Comparison of ENCODE assay signal across 8 cellular contexts in genomic region chr1:219188331-219188803, GRCh38. TPM values are rescaled to one million over a fixed set of nuclear protein-coding genes. Genes with fewer than 3 reads are reported as not detected.
DNase-seq lines count a peak whose midpoint lies in the region; ATAC-seq and TF ChIP-seq lines count a peak whose summit lies in the region.

No MANE protein-coding gene starts in this region.

- intact Hi-C loops in heart left ventricle (cut with DNase I), result no loop called here
- intact Hi-C loops in cardiac septum (cut with DNase I), result no loop called here
- intact Hi-C loops in body of pancreas (cut with DNase I), result no loop called here
- intact Hi-C loops in aorta (cut with DNase I), result loop anchor here (5.0 to 10.0 kb wide), 2 partner anchors 841 to 844 kb away; partner anchors contain the start of gene TGFB2 (in 2 of the 2)

- H3K27ac ChIP-seq in heart left ventricle (peak overlapping the region in 10 of 12 donors; percentile 14 to 76 (median 62)), body of pancreas (peak overlapping the region; percentile 57 to 91 (median 87)), aorta (ENCODE audit: low read depth in 1 of 2, low read length in 2 of 2) (peak overlapping the region; percentile 90 to 95), caudate nucleus (ENCODE audit: low read depth, low read length) (no peak overlapping the region)

- no peak for TF ChIP-seq POLR2A in heart left ventricle (IDR thresholded peaks at IDR 0.05)
- TF ChIP-seq POLR2A in body of pancreas (IDR thresholded peaks at IDR 0.05), result no peak

- H3K9me3 ChIP-seq in heart left ventricle, result peaks cover 0 to 32% (median 0%) of the 10 kb centered on the region in 12 donors
- no peaks in the 10 kb centered on the region for H3K9me3 ChIP-seq in body of pancreas
- no peaks in the 10 kb centered on the region for H3K9me3 ChIP-seq in aorta (ENCODE audit: control insufficient read depth, low read length)

- TF ChIP-seq CTCF in heart left ventricle (IDR thresholded peaks at IDR 0.05) (no peak), body of pancreas (IDR thresholded peaks at IDR 0.05) (no peak)

- H3K36me3 ChIP-seq in heart left ventricle, result peaks cover 0 to 11% (median 4%) of the 10 kb centered on the region in 9 donors
- no peaks in the 10 kb centered on the region for H3K36me3 ChIP-seq in body of pancreas (replicated peaks in 1 of 2; ENCODE audit: insufficient read depth in 1 of 2, low read depth in 2 of 2)
- no peaks in the 10 kb centered on the region for H3K36me3 ChIP-seq in aorta (ENCODE audit: control insufficient read depth in 1 of 2, insufficient read depth in 2 of 2, low read length in 1 of 2)

- no peaks in the 10 kb centered on the region for H3K27me3 ChIP-seq in heart left ventricle
- H3K27me3 ChIP-seq in body of pancreas, result no peaks in the 10 kb centered on the region
- H3K27me3 ChIP-seq in aorta (ENCODE audit: control insufficient read depth in 1 of 2, insufficient read depth in 2 of 2, low read length in 1 of 2), result no peaks in the 10 kb centered on the region

- DNase-seq in heart left ventricle, result no peak
- DNase-seq in cardiac septum (ENCODE audit: low spot score), result no peak
- no peak for DNase-seq in body of pancreas
- DNase-seq in aorta, result no peak
- no peak for DNase-seq in dedifferentiated amniotic fluid mesenchymal stem cell (ENCODE audit: extremely low spot score)
- DNase-seq in caudate nucleus (lab: John Stamatoyannopoulos, UW), result no peak
- DNase-seq in NCI-H446 treated with DMSO at 0.1 percent for 48 hours (lab: John Stamatoyannopoulos, UW), result no peak

- ATAC-seq in heart left ventricle (peak in 2 of 4 donors; percentile 24 to 36), HG03159 (IDR thresholded peaks at IDR 0.05; ENCODE audit: unreplicated experiment) (peak; percentile 43), body of pancreas (peak; percentile 93), aorta (ENCODE audit: low FRiP score) (no peak)

- peaks cover 9 to 49% (median 27%) of the 10 kb centered on the region in 12 donors for H3K4me1 ChIP-seq in heart left ventricle
- peaks cover 45% of the 10 kb centered on the region for H3K4me1 ChIP-seq in body of pancreas
- H3K4me1 ChIP-seq in aorta (ENCODE audit: control insufficient read depth in 1 of 2, insufficient read depth in 2 of 2, low read length in 2 of 2), result peaks cover 2 to 3% of the 10 kb centered on the region in 2 donors

- 54 to 60% (median 57%) methylated on average over 3 of the region's 3 CpGs for WGBS in heart left ventricle, 4 donors
- 13 to 14% methylated on average over 3 of the region's 3 CpGs for WGBS in body of pancreas, 2 donors
- WGBS in aorta, 2 donors, result 23 to 24% methylated on average over 3 of the region's 3 CpGs

- H3K4me3 ChIP-seq in heart left ventricle (no peak overlapping the region), body of pancreas (no peak overlapping the region), aorta (ENCODE audit: low read length in 2 of 2) (peak overlapping the region; percentile 3 to 41)

RNA-seq across cellular contexts. Expression of gene LYPLAL1, which starts 14.7 kb away (rescaled TPM):
- 100 to 1,000 TPM in 4 of 9 donors, 10 to 100 TPM in 5; 31.8 to 126 (median 90.5) TPM for total RNA-seq in heart left ventricle
- polyA plus RNA-seq in heart left ventricle, result 10 to 100 TPM; 19.6 to 87.2 TPM
- total RNA-seq in cardiac septum, result 99.4 TPM
- total RNA-seq in body of pancreas, result 10 to 100 TPM; 22.4 to 32.9 TPM
- 10 to 100 TPM; 35.1 to 47.0 TPM for total RNA-seq in aorta
- 10 to 100 TPM; 14.9 to 16.0 TPM for polyA plus RNA-seq in aorta

Comparison
In these comparisons a context has a peak if more than half of its experiments do, and no peak if none do; other contexts are left out.
1. H3K4me3 ChIP-seq: peak in aorta (2 of 2); none in heart left ventricle (0 of 12) and body of pancreas (0 of 2).
2. intact Hi-C loops: an anchor here in aorta (5.0 to 10.0 kb wide); none called in heart left ventricle, cardiac septum and body of pancreas.